In the genomic region with DNA sequence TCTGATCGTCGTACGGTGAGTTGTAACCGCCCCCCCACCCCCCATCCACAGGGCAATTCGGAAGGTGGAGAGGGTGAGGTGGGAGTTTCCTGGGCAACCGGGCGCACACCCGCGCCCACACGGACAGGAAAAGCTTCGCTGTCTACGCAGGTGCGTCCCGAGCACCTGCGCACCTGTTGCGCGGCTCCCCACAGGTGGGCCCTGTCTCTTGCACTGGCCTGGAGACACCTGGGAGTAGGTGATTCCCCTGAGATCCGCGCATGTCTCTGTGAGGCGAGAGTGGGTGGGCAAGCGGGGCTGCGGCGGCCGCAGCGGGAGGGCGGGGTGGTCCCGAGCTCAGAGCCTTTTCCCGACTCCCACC, we compare ENCODE assay signal across 9 cellular contexts. TPM values are rescaled to one million over a fixed set of nuclear protein-coding genes. Genes with fewer than 3 reads are reported as not detected.
DNase-seq lines count a peak whose midpoint lies in the region; ATAC-seq and TF ChIP-seq lines count a peak whose summit lies in the region.
"Had no signal": no experiment of that assay in that cellular context is flagged by ENCODE, and none has a peak within 500 bp of the region (broad histone marks: within the 10 kb centered on the region; RNA-seq: fewer than 3 reads in every experiment).

No MANE protein-coding gene starts in this region.

- peaks cover 14 to 18% of the 10 kb centered on the region in 2 experiments; a peak in 3 of 4 replicates for H3K4me1 ChIP-seq in SK-N-SH (ENCODE audit: control insufficient read depth in 1 of 2, insufficient read depth in 2 of 2, low read depth in 1 of 2, low read length in 1 of 2)
- peaks cover 36% of the 10 kb centered on the region for H3K4me1 ChIP-seq in suprapubic skin

- no peak overlapping the region for H3K9ac ChIP-seq in SK-N-SH

- H3K4me2 ChIP-seq in SK-N-SH = peak overlapping the region; percentile 85; the same call in 1 of the 2 replicates

- H3K9me2 ChIP-seq in SK-N-SH = no peaks in the 10 kb centered on the region

- H3K79me2 ChIP-seq in SK-N-SH (ENCODE audit: insufficient read depth) = no peaks in the 10 kb centered on the region

- no peak for TF ChIP-seq POLR2A in suprapubic skin (IDR thresholded peaks at IDR 0.05)

- H3F3A ChIP-seq in SK-N-SH (replicated peaks; ENCODE audit: insufficient read depth) = peaks cover 10% of the 10 kb centered on the region

- no peak overlapping the region for H3K27ac Mint-ChIP-seq in glutamatergic neuron (ENCODE audit: unreplicated experiment)

- ATAC-seq in SK-N-SH treated with all-trans-retinoic acid at 6 μM for 48 hours (no peak), GM19035 (IDR thresholded peaks at IDR 0.05; ENCODE audit: unreplicated experiment) (no peak)

- H3K27me3 ChIP-seq in SK-N-SH (ENCODE audit: insufficient read depth) (peaks cover 62% of the 10 kb centered on the region), suprapubic skin (peaks cover 52% of the 10 kb centered on the region)

- H3K9me3 Mint-ChIP-seq in glutamatergic neuron (ENCODE audit: unreplicated experiment) = no peaks in the 10 kb centered on the region

- H3K9me3 ChIP-seq in SK-N-SH = no peaks in the 10 kb centered on the region
- H3K9me3 ChIP-seq in suprapubic skin = no peaks in the 10 kb centered on the region

- H3K27me3 Mint-ChIP-seq in glutamatergic neuron (ENCODE audit: unreplicated experiment) = peaks cover 26% of the 10 kb centered on the region

- H2AFZ ChIP-seq in SK-N-SH (ENCODE audit: low read depth) = peak overlapping the region; percentile 10; the same call in 1 of the 2 replicates

- TF ChIP-seq RAD21 in SK-N-SH (IDR thresholded peaks at IDR 0.05; ENCODE audit: low read length) = no peak

- H3K36me3 ChIP-seq in SK-N-SH (replicated peaks in 1 of 2; ENCODE audit: control insufficient read depth in 1 of 2, insufficient read depth in 2 of 2, low read length in 1 of 2) (no peaks in the 10 kb centered on the region), suprapubic skin (no peaks in the 10 kb centered on the region)
- H3K36me3 ChIP-seq: brain microvascular endothelial cell had no signal

- TF ChIP-seq EP300 in SK-N-SH (IDR thresholded peaks at IDR 0.05; ENCODE audit: borderline replicate concordance in 1 of 2, low read depth in 1 of 2, low read length in 1 of 2) = no peak
- no peak for TF ChIP-seq EP300 in suprapubic skin (IDR thresholded peaks at IDR 0.05)

- H3K4me1 Mint-ChIP-seq in glutamatergic neuron (ENCODE audit: low read depth, unreplicated experiment) = peaks cover 5% of the 10 kb centered on the region

- POLR2A ChIA-PET in SK-N-SH (lab: Yijun Ruan, JAX) = no interaction called here

- H4K20me1 ChIP-seq in SK-N-SH (ENCODE audit: insufficient read depth) = no peaks in the 10 kb centered on the region

- H3K27ac ChIP-seq in SK-N-SH (ENCODE audit: low read depth in 2 of 2, low read length in 1 of 2) = no peak overlapping the region
- H3K27ac ChIP-seq in suprapubic skin = peak overlapping the region; percentile 69
- H3K27ac ChIP-seq: brain microvascular endothelial cell had no signal

- TF ChIP-seq CTCF in SK-N-SH (IDR thresholded peaks at IDR 0.05) (no peak), glutamatergic neuron (IDR thresholded peaks at IDR 0.05; ENCODE audit: partially characterized antibody, unreplicated experiment) (no peak), suprapubic skin (IDR thresholded peaks at IDR 0.05) (no peak)

- H3K36me3 Mint-ChIP-seq in glutamatergic neuron (ENCODE audit: unreplicated experiment) = no peaks in the 10 kb centered on the region

- DNase-seq in SK-N-SH (no peak), NCI-H526 (lab: John Stamatoyannopoulos, UW) (peak; percentile 45 to 80), glutamatergic neuron (no peak), suprapubic skin (ENCODE audit: low spot score in 2 of 2) (no peak), A172 (ENCODE audit: low spot score) (no peak), AG08395 (ENCODE audit: low spot score) (no peak)
- DNase-seq: brain microvascular endothelial cell had no signal

- H3K4me3 Mint-ChIP-seq in glutamatergic neuron (ENCODE audit: unreplicated experiment) = peak overlapping the region; percentile 80

- CTCF ChIA-PET in SK-N-SH (lab: Yijun Ruan, JAX) = interaction anchor here (1.3 to 1.6 kb wide), 2 partner anchors 12 to 13 kb away, joined by 5 to 6 read pairs; no protein-coding TSS in a partner anchor

- H3K4me3 ChIP-seq in SK-N-SH (ENCODE audit: low read depth in 2 of 2, low read length in 1 of 2) (peak overlapping the region in 1 of 2 experiments; percentile 54; a peak in 2 of 4 replicates), suprapubic skin (peak overlapping the region; percentile 56)

- WGBS in SK-N-SH (ENCODE audit: low lambda C conversion rate) = 7% methylated on average over 20 of the region's 28 CpGs
- 9% methylated on average over 5 of the region's 28 CpGs for WGBS in suprapubic skin

TF ChIP-seq in SK-N-SH, 30 proteins besides CTCF, POLR2A, EP300 and RAD21:
- TF ChIP-seq USF1 (IDR thresholded peaks at IDR 0.05; ENCODE audit: borderline replicate concordance, low read depth) = no peak
- no peak for TF ChIP-seq FOSL2 (IDR thresholded peaks at IDR 0.05; ENCODE audit: borderline replicate concordance, low read depth)

TF ChIP-seq in SK-N-SH treated with all-trans-retinoic acid at 6 μM for 48 hours, 23 proteins besides CTCF, POLR2A, EP300 and RAD21:
- TF ChIP-seq PATZ1 (CRISPR knock-in tag; IDR thresholded peaks at IDR 0.05; ENCODE audit: borderline replicate concordance) (no peak), ZFP30 (CRISPR knock-in tag; IDR thresholded peaks at IDR 0.05) (no peak), ZFP3 (CRISPR knock-in tag; IDR thresholded peaks at IDR 0.05) (no peak), ZNF8 (CRISPR knock-in tag; IDR thresholded peaks at IDR 0.05) (no peak)

RNA-seq across cellular contexts. Expression of gene ATP6V1C2, which starts 0.5 kb away (rescaled TPM):
- polyA plus RNA-seq in SK-N-SH (2012; rRNA removed) = 0.06 and 0.12 TPM in 2 replicates
- 0.10 and 0.15 TPM in 2 replicates for polyA plus RNA-seq in SK-N-SH (2012; cell fraction: cytosol; rRNA removed)
- 0.08 and 0.45 TPM in 2 replicates for polyA plus RNA-seq in SK-N-SH (2012; cell fraction: nucleus; rRNA removed)
- total RNA-seq in glutamatergic neuron (ENCODE audit: unreplicated experiment) = not detected
- total RNA-seq in suprapubic skin = 1,000 to 10,000 TPM in 1 of 4 donors, 100 to 1,000 TPM in 3; 142 to 1,335 (median 496) TPM
- total RNA-seq in A172 (2014; rRNA removed; shearing (Covaris generic)) = 0.14 and 0.16 TPM in 2 replicates

RNA-seq across cellular contexts. Expression of gene NOL10, which starts 31.2 kb away (rescaled TPM):
- 12.0 and 14.3 TPM in 2 replicates for polyA plus RNA-seq in SK-N-SH (2012; rRNA removed)
- polyA plus RNA-seq in SK-N-SH (2012; cell fraction: cytosol; rRNA removed) = 16.0 and 18.2 TPM in 2 replicates
- 11.3 and 13.5 TPM in 2 replicates for polyA plus RNA-seq in SK-N-SH (2012; cell fraction: nucleus; rRNA removed)
- 14.8 TPM for total RNA-seq in glutamatergic neuron (ENCODE audit: unreplicated experiment)
- total RNA-seq in suprapubic skin = 10 to 100 TPM; 19.4 to 24.7 (median 22.9) TPM
- 56.4 and 57.2 TPM in 2 replicates for total RNA-seq in A172 (2014; rRNA removed; shearing (Covaris generic))

Comparison
In these comparisons a context has a peak if more than half of its experiments do, and no peak if none do; other contexts are left out.
1. DNase-seq: peak in NCI-H526 (2 of 2); none in SK-N-SH (single experiment), glutamatergic neuron (single experiment), suprapubic skin (0 of 2), A172 (single experiment) and AG08395 (single experiment).
2. RNA of gene ATP6V1C2, which starts 0.5 kb away (total RNA-seq): 142 to 1,335 TPM in suprapubic skin; 0.14 to 0.16 TPM in A172 and not detected in glutamatergic neuron (single experiment); every median in the first group is over 100 times any median in the second.